ENCODE assay signal across 8 cellular contexts in genomic region chr6:147203311-147204059, GRCh38. TPM values are rescaled to one million over a fixed set of nuclear protein-coding genes. Genes with fewer than 3 reads are reported as not detected.
A peak's percentile ranks its signal among the peaks of the same experiment; 100 is the strongest.
DNase-seq lines count a peak whose midpoint lies in the region; ATAC-seq and TF ChIP-seq lines count a peak whose summit lies in the region.

No MANE protein-coding gene starts in this region.

- 0 to 1% methylated on average over 55 to 74 of the region's 74 CpGs for WGBS in aorta, 2 donors

- H3K27ac ChIP-seq in aorta (ENCODE audit: low read depth in 1 of 2, low read length in 2 of 2) = peak overlapping the region; percentile 92 to 99

- H3K27me3 Mint-ChIP-seq in T-helper 17 cell = no peaks in the 10 kb centered on the region

- H3K27me3 ChIP-seq in aorta (ENCODE audit: control insufficient read depth in 1 of 2, insufficient read depth in 2 of 2, low read length in 1 of 2) = no peaks in the 10 kb centered on the region

- no peaks in the 10 kb centered on the region for H3K4me1 ChIP-seq in aorta (ENCODE audit: control insufficient read depth in 1 of 2, insufficient read depth in 2 of 2, low read length in 2 of 2)

- H3K4me3 ChIP-seq in aorta (ENCODE audit: low read length in 2 of 2) = peak overlapping the region; percentile 88 to 95

- intact Hi-C loops in aorta (cut with DNase I) = loop anchor here (1.0 to 10.0 kb wide), 5 partner anchors 84 to 659 kb away; partner anchors contain the start of gene RAB32 (in 1 of the 2)

- no peaks in the 10 kb centered on the region for H3K36me3 ChIP-seq in aorta (ENCODE audit: control insufficient read depth in 1 of 2, insufficient read depth in 2 of 2, low read length in 1 of 2)

- peak overlapping the region; percentile 99 for H3K27ac Mint-ChIP-seq in T-helper 17 cell

- in situ Hi-C loops in GM13976 (cut with MboI; ENCODE audit: low sequenced_read_pairs, unreplicated experiment) = no loop called here

- ATAC-seq in HG02678 (IDR thresholded peaks at IDR 0.05; ENCODE audit: unreplicated experiment) = peak; percentile 56
- peak; percentile 70 for ATAC-seq in T-helper 17 cell
- ATAC-seq in aorta (ENCODE audit: low FRiP score) = peak; percentile 90

- H3K4me1 Mint-ChIP-seq in T-helper 17 cell = peaks cover 30% of the 10 kb centered on the region

- DNase-seq in GM13976 (ENCODE audit: low spot score) = peak; percentile 88
- peak; percentile 86 for DNase-seq in NCI-H1105 treated with DMSO at 0.1 percent for 48 hours (lab: John Stamatoyannopoulos, UW)
- peak; percentile 59 to 72 (median 70) for DNase-seq in T-helper 17 cell
- peak; percentile 11 to 79 (median 62) for DNase-seq in anterior cingulate cortex (lab: John Stamatoyannopoulos, UW)
- DNase-seq in hepatic stellate cell (ENCODE audit: low spot score) = peak; percentile 87
- peak; percentile 46 for DNase-seq in renal cortical epithelial cell (ENCODE audit: low read depth)
- peak; percentile 83 to 90 for DNase-seq in aorta

- H3K9me3 ChIP-seq in T-helper 17 cell (ENCODE audit: control insufficient read depth, low read length, poor library complexity, severe bottlenecking) (no peaks in the 10 kb centered on the region), aorta (ENCODE audit: control insufficient read depth, low read length) (no peaks in the 10 kb centered on the region)

- TF ChIP-seq CTCF in GM13976 (IDR thresholded peaks at IDR 0.05; ENCODE audit: borderline replicate concordance, control extremely low read depth, extremely low read depth, insufficient read depth, missing control alignments) = no peak

- H3K4me3 Mint-ChIP-seq in T-helper 17 cell = peak overlapping the region; percentile 99

- H3K36me3 Mint-ChIP-seq in T-helper 17 cell (ENCODE audit: low read depth) = no peaks in the 10 kb centered on the region

RNA-seq across cellular contexts. Expression of gene STXBP5, which starts 0.7 kb away (rescaled TPM):
- 10 to 100 TPM; 20.8 to 22.1 TPM for total RNA-seq in T-helper 17 cell
- total RNA-seq in renal cortical epithelial cell = 23.3 and 28.1 TPM in 2 replicates
- total RNA-seq in aorta = 10 to 100 TPM; 26.5 to 28.9 TPM
- 10 to 100 TPM in 1 of 2 donors, 1 to 10 TPM in 1; 7.1 to 13.3 TPM for polyA plus RNA-seq in aorta

Comparison
In these comparisons a context has a peak if more than half of its experiments do, and no peak if none do; other contexts are left out.
1. Peak in every context shown above with its lines: DNase-seq, ATAC-seq, H3K4me3 ChIP-seq and H3K27ac ChIP-seq.